Comparison of ENCODE assay signal across 23 cellular contexts in the genomic region with DNA sequence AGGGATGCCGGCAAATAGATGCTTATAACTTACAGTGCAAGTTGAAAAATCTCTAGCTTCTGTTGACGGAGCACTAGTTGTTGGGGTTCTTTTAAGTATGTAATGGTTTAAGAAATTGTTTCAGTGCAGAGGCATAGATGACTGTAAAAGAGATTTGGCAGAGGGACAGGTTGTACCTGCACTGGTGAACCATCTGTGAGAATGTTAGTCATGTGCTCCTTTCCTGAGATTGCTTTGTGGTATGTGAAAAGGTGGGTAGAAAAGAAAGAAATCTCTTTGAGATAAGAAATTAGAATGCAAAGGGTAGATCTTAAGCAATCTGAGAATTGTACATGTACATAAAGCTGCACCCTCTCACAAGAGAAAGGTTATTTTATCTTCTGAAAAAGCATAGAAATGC. TPM values are rescaled to one million over a fixed set of nuclear protein-coding genes. Genes with fewer than 3 reads are reported as not detected.
"Had no signal": no experiment of that assay in that cellular context is flagged by ENCODE, and none has a peak within 500 bp of the region (broad histone marks: within the 10 kb centered on the region; RNA-seq: fewer than 3 reads in every experiment).

No MANE protein-coding gene starts in this region.

- H3K9me3 Mint-ChIP-seq: activated T-helper 2 cell treated with anti-CD3 and anti-CD28 coated beads, Interferon-gamma antibody, Interleukin-2, Interleukin-4, amounts not matched to agents 10 μg/mL and 5 μg/mL and 100 μg/mL, durations not matched to agents 14 hours and 24 hours and 36 hours; dendritic cell treated with granulocyte-macrophage colony-stimulating factor and Interleukin-4, amounts not matched to agents 40 ng/mL and 50 ng/mL, for 4 days; nephron; T-helper 2 cell treated with Interferon-gamma antibody and Interleukin-4, amounts not matched to agents 5 μg/mL and 100 μg/mL, for 36 hours had no signal

- H3K27ac ChIP-seq: body of pancreas, foreskin keratinocyte, left ventricle myocardium inferior, pancreas, psoas muscle, skin epidermis, stomach, suprapubic skin, transverse colon, VCaP had no signal

- FAIRE-seq: pancreas, urothelium cell line had no signal

- H3K4me1 Mint-ChIP-seq: nephron had no signal

- H3K4me3 ChIP-seq: body of pancreas, left ventricle myocardium inferior, pancreas, psoas muscle, skin epidermis, stomach, suprapubic skin, transverse colon had no signal

- ATAC-seq: body of pancreas, foreskin keratinocyte, pancreas, psoas muscle, right cardiac atrium, SK-N-SH treated with all-trans-retinoic acid at 6 μM for 48 hours had no signal

- H3K4me3 Mint-ChIP-seq: dendritic cell treated with granulocyte-macrophage colony-stimulating factor and Interleukin-4, amounts not matched to agents 40 ng/mL and 50 ng/mL, for 4 days; nephron; T-helper 2 cell treated with Interferon-gamma antibody and Interleukin-4, amounts not matched to agents 5 μg/mL and 100 μg/mL, for 36 hours had no signal

- H3K27me3 Mint-ChIP-seq: dendritic cell treated with granulocyte-macrophage colony-stimulating factor and Interleukin-4, amounts not matched to agents 40 ng/mL and 50 ng/mL, for 4 days had no signal

- H3K27me3 ChIP-seq: body of pancreas, foreskin keratinocyte, pancreas, stomach, suprapubic skin, transverse colon had no signal

- H3K9me3 ChIP-seq: body of pancreas, left ventricle myocardium inferior, pancreas, psoas muscle, stomach, suprapubic skin, transverse colon had no signal

- H3K4me1 ChIP-seq: body of pancreas, foreskin keratinocyte, left ventricle myocardium inferior, pancreas, psoas muscle, suprapubic skin, transverse colon had no signal

- DNase-seq: activated CD4-positive, alpha-beta T cell treated with anti-CD3 and anti-CD28 coated beads, Interleukin-2, amount 50 U/mL, for 48 hours; activated CD8-positive, alpha-beta memory T cell treated with anti-CD3 and anti-CD28 coated beads, Interleukin-2, amount 50 U/mL, for 48 hours; activated naive CD4-positive, alpha-beta T cell; body of pancreas; effector CD8-positive, alpha-beta T cell; foreskin keratinocyte; left ventricle myocardium inferior; pancreas; psoas muscle; right cardiac atrium; stimulated activated CD4-positive, alpha-beta T cell treated with anti-CD3 and anti-CD28 coated beads, Interleukin-1b, Interleukin-23, amount 100 ng/mL, for 48 hours; stomach; transverse colon had no signal

- H3K27ac Mint-ChIP-seq: activated T-helper 2 cell treated with anti-CD3 and anti-CD28 coated beads, Interferon-gamma antibody, Interleukin-2, Interleukin-4, amounts not matched to agents 10 μg/mL and 5 μg/mL and 100 μg/mL, durations not matched to agents 14 hours and 24 hours and 36 hours; dendritic cell treated with granulocyte-macrophage colony-stimulating factor and Interleukin-4, amounts not matched to agents 40 ng/mL and 50 ng/mL, for 4 days; nephron; T-helper 2 cell treated with Interferon-gamma antibody and Interleukin-4, amounts not matched to agents 5 μg/mL and 100 μg/mL, for 36 hours had no signal

RNA-seq across cellular contexts. Expression of gene SERPINC1, which starts 29.5 kb away (rescaled TPM):
- total RNA-seq: activated T-helper 2 cell treated with anti-CD3 and anti-CD28 coated beads, Interferon-gamma antibody, Interleukin-2, Interleukin-4, amounts not matched to agents 10 μg/mL and 5 μg/mL and 100 μg/mL, durations not matched to agents 14 hours and 24 hours and 36 hours; body of pancreas; foreskin keratinocyte; left ventricle myocardium inferior; lung microvascular endothelial cell had no signal
- polyA plus RNA-seq: pancreas had no signal
